18 cellular contexts compared by ENCODE assay signal in genomic region chr3:14844386-14845170, GRCh38. TPM values are rescaled to one million over a fixed set of nuclear protein-coding genes. Genes with fewer than 3 reads are reported as not detected.
DNase-seq lines count a peak whose midpoint lies in the region; ATAC-seq, FAIRE-seq and TF ChIP-seq lines count a peak whose summit lies in the region.
"Had no signal": no experiment of that assay in that cellular context is flagged by ENCODE, and none has a peak within 500 bp of the region (broad histone marks: within the 10 kb centered on the region; RNA-seq: fewer than 3 reads in every experiment).

No MANE protein-coding gene starts in this region.

- TF ChIP-seq POLR2A in H1 (IDR thresholded peaks at IDR 0.05; ENCODE audit: control extremely low read depth in 1 of 2, low read depth in 2 of 2, low read length in 2 of 2) (no peak), thyroid gland (IDR thresholded peaks at IDR 0.05) (no peak)

- no peak overlapping the region for H2BK15ac ChIP-seq in H1 (ENCODE audit: low read length)

- DNase-seq in HEK293T (ENCODE audit: extremely low spot score): no peak
- DNase-seq in H1 (ENCODE audit: low read depth in 1 of 2, low spot score in 2 of 2): no peak
- no peak for DNase-seq in nephron progenitor cell
- no peak for DNase-seq in DMS 273 treated with DMSO at 0.1 percent for 48 hours (lab: John Stamatoyannopoulos, UW)
- no peak for DNase-seq in thyroid gland
- DNase-seq: ACHN; BE2C; C1 segment of cervical spinal cord; CD4-positive, CD25-positive, alpha-beta regulatory T cell; CD8-positive, alpha-beta memory T cell; COR-L47 had no signal

- H2AK5ac ChIP-seq in H1 (ENCODE audit: low read depth, low read length): no peak overlapping the region

- peak overlapping the region; percentile 75; the same call in 1 of the 2 replicates for H2BK12ac ChIP-seq in H1 (ENCODE audit: low read depth, low read length)

- H2BK20ac ChIP-seq in H1 (ENCODE audit: low read length): no peak overlapping the region

- H3K18ac ChIP-seq in H1 (ENCODE audit: extremely low read depth, low read length): no peak overlapping the region

- H3K4ac ChIP-seq in H1 (replicated peaks; ENCODE audit: insufficient read length, low read depth, low read length): no peak overlapping the region

- H3K9me3 ChIP-seq in H1 (ENCODE audit: insufficient read depth in 2 of 2, low read depth in 1 of 2, low read length in 1 of 2) (no peaks in the 10 kb centered on the region; a peak in 1 of 4 replicates), thyroid gland (no peaks in the 10 kb centered on the region)
- H3K9me3 ChIP-seq: BE2C, HAP-1 had no signal

- H4K20me1 ChIP-seq in H1 (replicated peaks in 1 of 2; ENCODE audit: control insufficient read depth in 1 of 2, insufficient read depth in 2 of 2, low read length in 2 of 2): no peaks in the 10 kb centered on the region

- H3K4me3 ChIP-seq in H1 (ENCODE audit: extremely low read depth in 1 of 4, insufficient read depth in 2 of 4, low read depth in 3 of 4, low read length in 4 of 4) (no peak overlapping the region), thyroid gland (replicated peaks in 1 of 3) (no peak overlapping the region)
- H3K4me3 ChIP-seq: HAP-1 had no signal

- WGBS in H1 (ENCODE audit: extremely low coverage in 1 of 2, insufficient coverage in 1 of 2, insufficient read length in 1 of 2, insufficient replicate concordance in 2 of 2, low coverage in 1 of 2, low lambda C conversion rate in 2 of 2, missing lambda C conversion rate in 1 of 2), 2 experiments: 74% methylated on average over 7 of the region's 7 CpGs; no CpG with 5 or more reads in 1 of the 2 experiments
- 48 to 53% methylated on average over 6 to 7 of the region's 7 CpGs for WGBS in thyroid gland, 2 donors

- no peak overlapping the region for H4K91ac ChIP-seq in H1 (replicated peaks; ENCODE audit: insufficient read length, low read length)

- H3K36me3 Mint-ChIP-seq in nephron progenitor cell (ENCODE audit: low read depth): no peaks in the 10 kb centered on the region
- H3K36me3 Mint-ChIP-seq: CD4-positive, CD25-positive, alpha-beta regulatory T cell; CD8-positive, alpha-beta memory T cell had no signal

- no peak overlapping the region for H3K14ac ChIP-seq in H1 (ENCODE audit: insufficient read length)

- H3K4me1 Mint-ChIP-seq in nephron progenitor cell: peaks cover 31% of the 10 kb centered on the region
- H3K4me1 Mint-ChIP-seq: CD4-positive, CD25-positive, alpha-beta regulatory T cell had no signal

- no peak for TF ChIP-seq EP300 in H1 (IDR thresholded peaks at IDR 0.05; ENCODE audit: borderline replicate concordance in 1 of 2, low read depth in 2 of 2, low read length in 2 of 2)

- intact Hi-C loops in thyroid gland (cut with DNase I): no loop called here

- POLR2A ChIA-PET in HEK293T (lab: Yijun Ruan, JAX) (no interaction called here), H1 (lab: Charles Lee; ENCODE audit: partially characterized antibody) (interaction anchor here (0.6 to 0.9 kb wide), 2 partner anchors 11 to 150 kb away, joined by 3 to 4 read pairs; no protein-coding TSS in a partner anchor)

- FAIRE-seq in H1 (lab: Jason Lieb, UNC): no peak
- FAIRE-seq: A204.1, G401.6, GM19239 had no signal

- H2BK5ac ChIP-seq in H1 (ENCODE audit: low read depth, low read length): no peak overlapping the region

- TF ChIP-seq RAD21 in H1 (IDR thresholded peaks at IDR 0.05 in 1 of 2, conservative IDR thresholded peaks at IDR 0.05 in 1 of 2; ENCODE audit: low read depth in 2 of 2, low read length in 2 of 2): no peak

- H3K27ac Mint-ChIP-seq in nephron progenitor cell: peak overlapping the region; percentile 70
- H3K27ac Mint-ChIP-seq: CD4-positive, CD25-positive, alpha-beta regulatory T cell; CD8-positive, alpha-beta memory T cell had no signal

- H3K27ac ChIP-seq in H1 (ENCODE audit: low read depth, low read length) (no peak overlapping the region), thyroid gland (no peak overlapping the region)

- TF ChIP-seq CTCF in H1 (IDR thresholded peaks at IDR 0.05; ENCODE audit: control extremely low read depth in 1 of 3, insufficient read depth in 1 of 3, low read depth in 1 of 3, low read length in 3 of 3): no peak
- TF ChIP-seq CTCF in nephron progenitor cell (IDR thresholded peaks at IDR 0.05): no peak
- TF ChIP-seq CTCF in thyroid gland (IDR thresholded peaks at IDR 0.05): no peak

- H3K4me1 ChIP-seq in H1 (replicated peaks in 1 of 4; ENCODE audit: control insufficient read depth in 3 of 4, insufficient read depth in 4 of 4, low read length in 3 of 4) (peaks cover 13 to 28% (median 18%) of the 10 kb centered on the region in 4 experiments), thyroid gland (peaks cover 0 to 12% of the 10 kb centered on the region in 2 donors)
- H3K4me1 ChIP-seq: HAP-1 had no signal

- no peak overlapping the region for H3K56ac ChIP-seq in H1 (replicated peaks; ENCODE audit: insufficient read length, low read depth, low read length)

- H3K27me3 Mint-ChIP-seq in nephron progenitor cell (ENCODE audit: low read depth, poor library complexity): peaks cover 27% of the 10 kb centered on the region

- H3K36me3 ChIP-seq in H1 (ENCODE audit: control insufficient read depth in 2 of 4, insufficient read depth in 4 of 4, low read length in 3 of 4): no peaks in the 10 kb centered on the region
- no peaks in the 10 kb centered on the region for H3K36me3 ChIP-seq in thyroid gland
- H3K36me3 ChIP-seq: BE2C, HAP-1 had no signal

- no peak overlapping the region for H3K9ac ChIP-seq in H1 (replicated peaks in 1 of 4; ENCODE audit: extremely low read depth in 1 of 4, low read depth in 3 of 4, low read length in 3 of 4)

- H3K4me3 Mint-ChIP-seq in nephron progenitor cell: no peak overlapping the region
- H3K4me3 Mint-ChIP-seq: CD4-positive, CD25-positive, alpha-beta regulatory T cell; CD8-positive, alpha-beta memory T cell had no signal

- no peak overlapping the region for H4K8ac ChIP-seq in H1 (ENCODE audit: extremely low read depth, insufficient read depth, low read length)

- no peak overlapping the region for H4K5ac ChIP-seq in H1 (ENCODE audit: insufficient read length, low read depth, low read length)

- H2BK120ac ChIP-seq in H1 (replicated peaks; ENCODE audit: low read depth, low read length): no peak overlapping the region

- no peak overlapping the region for H3K4me2 ChIP-seq in H1 (ENCODE audit: insufficient read depth in 1 of 2, low read depth in 2 of 2, low read length in 2 of 2)

- H3K79me2 ChIP-seq in H1 (ENCODE audit: control insufficient read depth in 1 of 2, insufficient read depth in 2 of 2, low read length in 2 of 2): no peaks in the 10 kb centered on the region

- no peaks in the 10 kb centered on the region for H3K79me1 ChIP-seq in H1 (ENCODE audit: low read depth, low read length)

- H2AFZ ChIP-seq in H1 (ENCODE audit: low read length): no peak overlapping the region

- peak; percentile 16 for ATAC-seq in HG02870 (IDR thresholded peaks at IDR 0.05; ENCODE audit: unreplicated experiment)
- ATAC-seq in HG03045 (IDR thresholded peaks at IDR 0.05; ENCODE audit: unreplicated experiment): no peak

- no peak overlapping the region for H3K23ac ChIP-seq in H1 (ENCODE audit: insufficient read length)

- no peaks in the 10 kb centered on the region for H3K9me3 Mint-ChIP-seq in nephron progenitor cell

- H3K23me2 ChIP-seq in H1 (ENCODE audit: low read depth, low read length): no peaks in the 10 kb centered on the region; the same call in 1 of the 2 replicates

- H3K27me3 ChIP-seq in H1 (replicated peaks in 1 of 4; ENCODE audit: control insufficient read depth in 3 of 4, extremely low read depth in 1 of 4, insufficient read depth in 3 of 4, low read length in 3 of 4) (no peaks in the 10 kb centered on the region), thyroid gland (no peaks in the 10 kb centered on the region)
- H3K27me3 ChIP-seq: BE2C had no signal

- CTCF ChIA-PET in HEK293T (lab: Yijun Ruan, JAX): no interaction called here
- CTCF ChIA-PET in H1 (lab: Charles Lee; ENCODE audit: partially characterized antibody): interaction anchor here (0.6 to 10.3 kb wide), 8 partner anchors 17 to 64 kb away, joined by 3 to 109 read pairs (median 3); no protein-coding TSS in a partner anchor

TF ChIP-seq in HEK293T, 16 proteins besides CTCF, POLR2A, EP300 and RAD21:
- TF ChIP-seq PKNOX1 (IDR thresholded peaks at IDR 0.05): peak; percentile 13; the same call in 1 of the 2 replicates
- no peak for TF ChIP-seq SUZ12 (IDR thresholded peaks at IDR 0.05)

TF ChIP-seq in H1, 55 proteins besides CTCF, POLR2A, EP300 and RAD21:
- TF ChIP-seq ATF2 (IDR thresholded peaks at IDR 0.05; ENCODE audit: low read length) (no peak), KDM1A (IDR thresholded peaks at IDR 0.05; ENCODE audit: borderline replicate concordance, low read length) (peak; percentile 59; the same call in 1 of the 2 replicates)

RNA-seq across cellular contexts. Expression of gene FGD5, which starts 25.8 kb away (rescaled TPM):
- 14.3 and 15.3 TPM in 2 replicates for total RNA-seq in H1 (2021; fragmentation: NEBNext Ultra II Directional; extraction: Animal tissue kit (Norgen Biotek cat#: 25700))
- polyA plus RNA-seq in H1 (2011; rRNA removed): 4.7 and 6.0 TPM in 2 replicates
- polyA plus RNA-seq in H1 (2011; cell fraction: cytosol; rRNA removed): 6.1 TPM
- polyA plus RNA-seq in H1 (2011; cell fraction: nucleus; rRNA removed): 8.1 TPM
- 6.0 to 11.3 TPM (median 8.8 TPM) in 4 replicates for polyA plus RNA-seq in H1 (2012, experiment 1 of 2)
- 4.3 TPM for polyA plus RNA-seq in H1 (2012, experiment 2 of 2)
- polyA plus RNA-seq in H1 (2013, experiment 1 of 2): 9.0 TPM
- 9.6 TPM for polyA plus RNA-seq in H1 (2013, experiment 2 of 2)
- 9.0 and 9.7 TPM in 2 replicates for polyA minus RNA-seq in H1 (2011; rRNA and poly(A)+ RNA removed)
- polyA minus RNA-seq in H1 (2011; cell fraction: cytosol; rRNA and poly(A)+ RNA removed): 6.8 TPM
- polyA minus RNA-seq in H1 (2011; cell fraction: nucleus; rRNA and poly(A)+ RNA removed): 7.9 TPM
- total RNA-seq in thyroid gland: 10 to 100 TPM; 13.0 to 29.3 (median 17.4) TPM
- total RNA-seq: CD8-positive, alpha-beta memory T cell; HT-29 had no signal
- polyA plus RNA-seq: CD8-positive, alpha-beta memory T cell had no signal
